Comparison of ENCODE assay signal across 18 cellular contexts in the genomic region with DNA sequence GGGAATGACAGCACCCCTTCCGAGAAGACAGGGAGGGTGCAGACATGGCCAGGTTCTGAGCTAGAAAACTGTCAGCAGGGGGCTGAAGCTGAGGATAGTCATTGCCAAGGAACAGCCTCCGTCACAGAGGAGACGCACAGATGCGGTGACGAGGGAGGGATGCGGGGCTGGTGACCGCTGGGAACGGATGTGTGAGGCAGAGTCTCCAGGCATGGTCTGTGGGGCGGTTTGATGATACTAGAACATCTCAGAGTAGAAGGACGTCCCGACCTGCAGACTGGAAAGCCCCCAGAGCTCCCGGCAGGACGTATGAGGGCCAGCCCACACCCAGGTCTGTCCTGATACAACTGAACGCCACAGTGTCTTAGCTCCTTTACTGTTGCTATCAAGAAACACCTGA. TPM values are rescaled to one million over a fixed set of nuclear protein-coding genes. Genes with fewer than 3 reads are reported as not detected.
A peak's percentile ranks its signal among the peaks of the same experiment; 100 is the strongest.
DNase-seq lines count a peak whose midpoint lies in the region; ATAC-seq, FAIRE-seq and TF ChIP-seq lines count a peak whose summit lies in the region.
"Had no signal": no experiment of that assay in that cellular context is flagged by ENCODE, and none has a peak within 500 bp of the region (broad histone marks: within the 10 kb centered on the region; RNA-seq: fewer than 3 reads in every experiment).

No MANE protein-coding gene starts in this region.

- H3K27me3 ChIP-seq in BLaER1 (no peaks in the 10 kb centered on the region), HCT116 (ENCODE audit: insufficient read depth, low read length) (no peaks in the 10 kb centered on the region), K562 (ENCODE audit: control insufficient read depth in 2 of 2, insufficient read depth in 2 of 2, low read length in 2 of 2) (no peaks in the 10 kb centered on the region)

- peaks cover 48% of the 10 kb centered on the region for H3K36me3 Mint-ChIP-seq in nephron progenitor cell (ENCODE audit: low read depth)

- H3K4me1 Mint-ChIP-seq in nephron progenitor cell = peaks cover 76% of the 10 kb centered on the region

- no peak for FAIRE-seq in K562 (lab: Jason Lieb, UNC)
- FAIRE-seq: A549, GM12891 had no signal

- peaks cover 51% of the 10 kb centered on the region for H3K4me1 ChIP-seq in BLaER1
- H3K4me1 ChIP-seq in HCT116 (ENCODE audit: control insufficient read depth in 1 of 2, insufficient read depth in 2 of 2, low read length in 2 of 2) = peaks cover 10 to 39% of the 10 kb centered on the region in 2 experiments
- peaks cover 25 to 59% of the 10 kb centered on the region in 2 experiments for H3K4me1 ChIP-seq in K562 (replicated peaks in 1 of 2; ENCODE audit: control insufficient read depth in 2 of 2, insufficient read depth in 2 of 2, low read length in 2 of 2)

- BruUV-seq in HCT116 (replicated peaks; lab: Mats Ljungman, UMichigan) = TSS peak; percentile 53
- TSS peak; percentile 49 for BruUV-seq in K562 (replicated peaks; lab: Mats Ljungman, UMichigan)

- H3K27me3 Mint-ChIP-seq in nephron progenitor cell (ENCODE audit: low read depth, poor library complexity) = no peaks in the 10 kb centered on the region

- ATAC-seq in HCT116 (no peak), K562 (no peak), GM18511 (IDR thresholded peaks at IDR 0.05; ENCODE audit: unreplicated experiment) (no peak), HG03378 (IDR thresholded peaks at IDR 0.05; ENCODE audit: unreplicated experiment) (no peak)
- ATAC-seq: A549 had no signal

- H2AFZ ChIP-seq in HCT116 (ENCODE audit: low read depth, low read length, poor library complexity, severe bottlenecking) = no peak overlapping the region
- H2AFZ ChIP-seq in K562 (ENCODE audit: low read depth, low read length) = no peak overlapping the region
- H2AFZ ChIP-seq: PC-9 had no signal

- TF ChIP-seq POLR2A in HCT116 (IDR thresholded peaks at IDR 0.05; ENCODE audit: borderline replicate concordance, extremely low read depth, insufficient read depth, insufficient read length) (no peak), K562 (conservative IDR thresholded peaks at IDR 0.05) (no peak)

- H3K36me3 ChIP-seq in BLaER1 (peaks cover 20% of the 10 kb centered on the region), HCT116 (ENCODE audit: control insufficient read depth in 1 of 2, insufficient read depth in 2 of 2, low read length in 2 of 2) (peaks cover 11 to 17% of the 10 kb centered on the region in 2 experiments), K562 (ENCODE audit: control insufficient read depth, insufficient read depth, low read length) (peaks cover 22% of the 10 kb centered on the region)

- no peaks in the 10 kb centered on the region for H3K9me3 ChIP-seq in BLaER1
- no peaks in the 10 kb centered on the region for H3K9me3 ChIP-seq in HCT116 (ENCODE audit: control insufficient read depth in 1 of 2, insufficient read depth in 1 of 2, low read depth in 1 of 2, low read length in 2 of 2)
- no peaks in the 10 kb centered on the region for H3K9me3 ChIP-seq in K562 (replicated peaks; ENCODE audit: control insufficient read depth, insufficient read depth, low read depth, low read length)
- H3K9me3 ChIP-seq: A549, SK-N-SH had no signal

- peaks cover 28% of the 10 kb centered on the region for H3K79me2 ChIP-seq in HCT116 (ENCODE audit: insufficient read depth, low read length)
- H3K79me2 ChIP-seq in K562 (ENCODE audit: control insufficient read depth, insufficient read depth, low read length) = peaks cover 32% of the 10 kb centered on the region

- H3K4me3 Mint-ChIP-seq in nephron progenitor cell = no peak overlapping the region

- CTCF ChIA-PET in HCT116 (lab: Charles Lee) = no interaction called here
- CTCF ChIA-PET in K562 (lab: Yijun Ruan, JAX; ENCODE audit: low intra/inter-chr PET ratio) = no interaction called here

- H3K27ac Mint-ChIP-seq in nephron progenitor cell = peak overlapping the region; percentile 29

- TF ChIP-seq CTCF in HCT116 (IDR thresholded peaks at IDR 0.05 in 2 of 3, conservative IDR thresholded peaks at IDR 0.05 in 1 of 3; ENCODE audit: borderline replicate concordance in 1 of 3, insufficient read depth in 1 of 3, low read depth in 2 of 3, low read length in 2 of 3) (no peak), K562 (IDR thresholded peaks at IDR 0.05 in 2 of 3, conservative IDR thresholded peaks at IDR 0.05 in 1 of 3; ENCODE audit: insufficient read depth in 2 of 3, low read depth in 1 of 3, low read length in 3 of 3) (no peak), nephron progenitor cell (IDR thresholded peaks at IDR 0.05) (no peak)

- POLR2A ChIA-PET in HCT116 (lab: Charles Lee) (interaction anchor here (1.3 to 2.4 kb wide), 3 partner anchors 10 to 17 kb away, joined by 3 to 11 read pairs (median 3); no protein-coding TSS in a partner anchor), K562 (lab: Yijun Ruan, JAX) (interaction anchor here (0.6 to 5.6 kb wide), 4 partner anchors 9 to 67 kb away, joined by 3 to 37 read pairs (median 4); no protein-coding TSS in a partner anchor)

- H3K9me1 ChIP-seq in K562 (ENCODE audit: control insufficient read depth, insufficient read depth, low read length) = peaks cover 10% of the 10 kb centered on the region

- TF ChIP-seq RAD21 in HCT116 (IDR thresholded peaks at IDR 0.05; ENCODE audit: low read depth) (no peak), K562 (CRISPR knock-in tag; conservative IDR thresholded peaks at IDR 0.05 in 1 of 2, IDR thresholded peaks at IDR 0.05 in 1 of 2) (no peak)

- H3K9me2 ChIP-seq in HCT116 (ENCODE audit: insufficient read depth) = no peaks in the 10 kb centered on the region
- H3K9me2 ChIP-seq: SK-N-SH had no signal

- H3K9ac ChIP-seq in BLaER1 (0 out of 2 replicates have a peak overlapping the region, but pooled peaks have one; percentile 91), HCT116 (ENCODE audit: low read length) (no peak overlapping the region), K562 (ENCODE audit: insufficient read depth in 1 of 2, low read depth in 2 of 2, low read length in 2 of 2) (peak overlapping the region in 1 of 2 experiments; percentile 97; a peak in 2 of 4 replicates)
- H3K9ac ChIP-seq: SK-N-SH had no signal

- H3K27ac ChIP-seq in BLaER1 = no peak overlapping the region
- H3K27ac ChIP-seq in HCT116 (ENCODE audit: low read depth, low read length) = no peak overlapping the region
- H3K27ac ChIP-seq in K562 (ENCODE audit: extremely low read depth, low read depth, low read length) = no peak overlapping the region
- H3K27ac ChIP-seq: PC-9 had no signal

- no peak for DNase-seq in HCT116 (ENCODE audit: low read depth, low spot score)
- DNase-seq in K562 (ENCODE audit: extremely low read depth in 1 of 4, low spot score in 3 of 4) = no peak
- DNase-seq in nephron progenitor cell = no peak
- no peak for DNase-seq in GM03348 (ENCODE audit: low spot score)
- no peak for DNase-seq in AG20443 (ENCODE audit: low spot score)
- DNase-seq: KG1, NCI-H1436, NCI-H2029, NCI-H510A treated with DMSO at 0.1 percent for 48 hours, NCI-H82, PC-9, SK-N-SH, T-helper 1 cell had no signal

- in situ Hi-C loops in K562 (cut with MboI) = no loop called here

- 84% methylated on average over 14 of the region's 14 CpGs for WGBS in K562 (ENCODE audit: insufficient coverage, low coverage, missing lambda C conversion rate)

- no peak overlapping the region for H3K4me2 ChIP-seq in BLaER1
- H3K4me2 ChIP-seq in HCT116 (ENCODE audit: low read length) = no peak overlapping the region
- peak overlapping the region; percentile 11; the same call in 1 of the 2 replicates for H3K4me2 ChIP-seq in K562 (ENCODE audit: insufficient read depth, low read length)
- H3K4me2 ChIP-seq: SK-N-SH had no signal

- H3K4me3 ChIP-seq in BLaER1 = no peak overlapping the region
- no peak overlapping the region for H3K4me3 ChIP-seq in HCT116 (replicated peaks in 1 of 2; ENCODE audit: low read depth in 1 of 2, low read length in 2 of 2)
- no peak overlapping the region for H3K4me3 ChIP-seq in K562
- H3K4me3 ChIP-seq: A549, PC-9 had no signal

- peaks cover 7% of the 10 kb centered on the region for H3K9me3 Mint-ChIP-seq in nephron progenitor cell

- intact Hi-C loops in HCT116 (cut with micrococcal nuclease) (no loop called here), K562 (cut with micrococcal nuclease) (no loop called here)

- peaks cover 24% of the 10 kb centered on the region for H4K20me1 ChIP-seq in BLaER1
- H4K20me1 ChIP-seq in HCT116 (ENCODE audit: insufficient read depth) = peaks cover 13% of the 10 kb centered on the region; the same call in 1 of the 2 replicates
- H4K20me1 ChIP-seq in K562 (replicated peaks; ENCODE audit: control insufficient read depth, insufficient read depth, low read length) = peaks cover 20% of the 10 kb centered on the region

- no peak for TF ChIP-seq EP300 in K562 (IDR thresholded peaks at IDR 0.05; ENCODE audit: low read length)

- RAD21 ChIA-PET in HCT116 (lab: Charles Lee; ENCODE audit: low non-redundant PET in 1 of 2, low total read pairs in 2 of 2, uncharacterized antibody in 2 of 2, unreplicated experiment in 2 of 2) = no interaction called here

RNA-seq across cellular contexts. Expression of a gene that starts 1.8 kb away (rescaled TPM):
- total RNA-seq in HCT116 (2021; ENCODE audit: unreplicated experiment) (176 TPM), K562 (2014; rRNA removed) (26.1 and 39.0 TPM in 2 replicates), K562 (2014; rRNA removed; fragmentation: Illumina TruSeq; extraction: Trizol) (35.9 and 41.3 TPM in 2 replicates), K562 (2015; rRNA removed; fragmentation: Illumina TruSeq; extraction: Trizol) (35.7 and 36.6 TPM in 2 replicates), K562 (2021) (95.3 and 114 TPM in 2 replicates)
- 184 and 197 TPM in 2 replicates for polyA plus RNA-seq in HCT116 (2012)
- total RNA-seq in K562 (2011; cell fraction: chromatin; rRNA removed; ENCODE audit: low replicate concordance) = 268 and 441 TPM in 2 replicates
- total RNA-seq in K562 (2011; cell fraction: nucleolus; rRNA removed) = 196 and 213 TPM in 2 replicates
- 179 and 187 TPM in 2 replicates for total RNA-seq in K562 (2011; cell fraction: nucleoplasm; rRNA removed)
- polyA plus RNA-seq in K562 (2011; rRNA removed) (82.8 and 96.8 TPM in 2 replicates), K562 (2014; fragmentation: Illumina TruSeq; extraction: Trizol) (123 and 133 TPM in 2 replicates), K562 (2014; fragmentation: Nextera tagmentation; extraction: Ambion mirVana) (1 to 10 TPM; 6.5 to 7.4 TPM), K562 (2014; rRNA removed) (81.0 and 90.3 TPM in 2 replicates)
- 51.5 and 60.4 TPM in 2 replicates for polyA plus RNA-seq in K562 (2011; cell fraction: cytosol; rRNA removed)
- polyA plus RNA-seq in K562 (2011; cell fraction: nucleus; rRNA removed) = 306 and 488 TPM in 2 replicates
- polyA plus RNA-seq in K562 (2012) = 102 and 106 TPM in 2 replicates
- 56.2 and 74.7 TPM in 2 replicates for polyA minus RNA-seq in K562 (2011; rRNA and poly(A)+ RNA removed)
- polyA minus RNA-seq in K562 (2011; cell fraction: cytosol; rRNA and poly(A)+ RNA removed) = 45.7 and 51.3 TPM in 2 replicates
- polyA minus RNA-seq in K562 (2011; cell fraction: nucleus; rRNA and poly(A)+ RNA removed) = 71.1 and 74.9 TPM in 2 replicates

RNA-seq across cellular contexts. Expression of a gene that starts 42.1 kb away (rescaled TPM):
- total RNA-seq in HCT116 (2021; ENCODE audit: unreplicated experiment) (0.61 TPM), K562 (2014; rRNA removed) (not detected in 2 replicates), K562 (2014; rRNA removed; fragmentation: Illumina TruSeq; extraction: Trizol) (not detected in 2 replicates), K562 (2015; rRNA removed; fragmentation: Illumina TruSeq; extraction: Trizol) (not detected in 2 replicates), K562 (2021) (0.18 and 0.35 TPM in 2 replicates)
- 0.08 and 0.39 TPM in 2 replicates for polyA plus RNA-seq in HCT116 (2012)
- total RNA-seq in K562 (2011; cell fraction: chromatin; rRNA removed; ENCODE audit: low replicate concordance) = 0.44 TPM in 1 of 2 replicates, not detected in the other
- 0.66 and 0.83 TPM in 2 replicates for total RNA-seq in K562 (2011; cell fraction: nucleolus; rRNA removed)
- 0.69 TPM in 1 of 2 replicates, not detected in the other for total RNA-seq in K562 (2011; cell fraction: nucleoplasm; rRNA removed)
- polyA plus RNA-seq in K562 (2011; rRNA removed) (0.21 and 0.85 TPM in 2 replicates), K562 (2014; fragmentation: Illumina TruSeq; extraction: Trizol) (not detected in 2 replicates), K562 (2014; fragmentation: Nextera tagmentation; extraction: Ambion mirVana) (not detected), K562 (2014; rRNA removed) (not detected in 2 replicates)
- polyA plus RNA-seq in K562 (2011; cell fraction: cytosol; rRNA removed) = 0.34 and 1.3 TPM in 2 replicates
- 0.88 and 1.2 TPM in 2 replicates for polyA plus RNA-seq in K562 (2011; cell fraction: nucleus; rRNA removed)
- polyA plus RNA-seq in K562 (2012) = 0.16 and 0.19 TPM in 2 replicates
- not detected in 2 replicates for polyA minus RNA-seq in K562 (2011; rRNA and poly(A)+ RNA removed)
- polyA minus RNA-seq in K562 (2011; cell fraction: cytosol; rRNA and poly(A)+ RNA removed) = 1.0 TPM in 1 of 2 replicates, not detected in the other
- 0.27 TPM in 1 of 2 replicates, not detected in the other for polyA minus RNA-seq in K562 (2011; cell fraction: nucleus; rRNA and poly(A)+ RNA removed)
- polyA plus RNA-seq: A549 had no signal

RNA-seq across cellular contexts. Expression of a gene that starts 46.5 kb away (rescaled TPM):
- total RNA-seq in HCT116 (2021; ENCODE audit: unreplicated experiment) = 445 TPM
- 422 and 492 TPM in 2 replicates for polyA plus RNA-seq in HCT116 (2012)
- total RNA-seq in K562 (2011; cell fraction: chromatin; rRNA removed; ENCODE audit: low replicate concordance) = 2.9 and 6.6 TPM in 2 replicates
- total RNA-seq in K562 (2011; cell fraction: nucleolus; rRNA removed) = 10.0 and 10.5 TPM in 2 replicates
- total RNA-seq in K562 (2011; cell fraction: nucleoplasm; rRNA removed) = 4.4 and 5.7 TPM in 2 replicates
- total RNA-seq in K562 (2014; rRNA removed) = 1.8 and 2.5 TPM in 2 replicates
- 0.11 and 0.13 TPM in 2 replicates for total RNA-seq in K562 (2014; rRNA removed; fragmentation: Illumina TruSeq; extraction: Trizol)
- total RNA-seq in K562 (2015; rRNA removed; fragmentation: Illumina TruSeq; extraction: Trizol) = 1.0 and 1.2 TPM in 2 replicates
- 2.9 and 5.4 TPM in 2 replicates for total RNA-seq in K562 (2021)
- polyA plus RNA-seq in K562 (2011; rRNA removed) = 3.7 and 8.3 TPM in 2 replicates
- 9.7 and 12.8 TPM in 2 replicates for polyA plus RNA-seq in K562 (2011; cell fraction: cytosol; rRNA removed)
- 9.1 and 10.2 TPM in 2 replicates for polyA plus RNA-seq in K562 (2011; cell fraction: nucleus; rRNA removed)
- 4.9 and 9.3 TPM in 2 replicates for polyA plus RNA-seq in K562 (2012)
- 0.58 and 0.78 TPM in 2 replicates for polyA plus RNA-seq in K562 (2014; fragmentation: Illumina TruSeq; extraction: Trizol)
- polyA plus RNA-seq in K562 (2014; fragmentation: Nextera tagmentation; extraction: Ambion mirVana) = not detected
- polyA plus RNA-seq in K562 (2014; rRNA removed) = 0.81 and 1.9 TPM in 2 replicates
- 2.9 and 3.7 TPM in 2 replicates for polyA minus RNA-seq in K562 (2011; rRNA and poly(A)+ RNA removed)
- 7.0 and 15.5 TPM in 2 replicates for polyA minus RNA-seq in K562 (2011; cell fraction: cytosol; rRNA and poly(A)+ RNA removed)
- polyA minus RNA-seq in K562 (2011; cell fraction: nucleus; rRNA and poly(A)+ RNA removed) = 4.8 and 6.9 TPM in 2 replicates

RNA-seq across cellular contexts. Expression of a gene that starts 58.2 kb away (rescaled TPM):
- total RNA-seq in HCT116 (2021; ENCODE audit: unreplicated experiment) (6.8 TPM), K562 (2014; rRNA removed) (0.18 TPM in 1 of 2 replicates, not detected in the other), K562 (2014; rRNA removed; fragmentation: Illumina TruSeq; extraction: Trizol) (not detected in 2 replicates), K562 (2015; rRNA removed; fragmentation: Illumina TruSeq; extraction: Trizol) (not detected in 2 replicates), K562 (2021) (0.11 TPM in 1 of 2 replicates, not detected in the other)
- polyA plus RNA-seq in HCT116 (2012) = 6.8 and 8.8 TPM in 2 replicates
- total RNA-seq in K562 (2011; cell fraction: chromatin; rRNA removed; ENCODE audit: low replicate concordance) = 0.86 TPM in 1 of 2 replicates, not detected in the other
- 0.53 and 0.83 TPM in 2 replicates for total RNA-seq in K562 (2011; cell fraction: nucleolus; rRNA removed)
- total RNA-seq in K562 (2011; cell fraction: nucleoplasm; rRNA removed) = 0.99 TPM in 1 of 2 replicates, not detected in the other
- polyA plus RNA-seq in K562 (2011; rRNA removed) (0.19 and 0.46 TPM in 2 replicates), K562 (2014; fragmentation: Illumina TruSeq; extraction: Trizol) (0.15 TPM in 1 of 2 replicates, not detected in the other), K562 (2014; fragmentation: Nextera tagmentation; extraction: Ambion mirVana) (not detected), K562 (2014; rRNA removed) (not detected in 2 replicates)
- polyA plus RNA-seq in K562 (2011; cell fraction: cytosol; rRNA removed) = 0.35 and 1.1 TPM in 2 replicates
- 0.31 and 0.47 TPM in 2 replicates for polyA plus RNA-seq in K562 (2011; cell fraction: nucleus; rRNA removed)
- polyA plus RNA-seq in K562 (2012) = 0.36 and 0.57 TPM in 2 replicates
- 0.18 and 0.33 TPM in 2 replicates for polyA minus RNA-seq in K562 (2011; rRNA and poly(A)+ RNA removed)
- polyA minus RNA-seq in K562 (2011; cell fraction: cytosol; rRNA and poly(A)+ RNA removed) = not detected in 2 replicates
- polyA minus RNA-seq in K562 (2011; cell fraction: nucleus; rRNA and poly(A)+ RNA removed) = 0.94 TPM in 1 of 2 replicates, not detected in the other

Comparison
In these comparisons a context has a peak if more than half of its experiments do, and no peak if none do; other contexts are left out.
1. RNA of a gene that starts 46.5 kb away (total RNA-seq): 445 TPM in HCT116 (single experiment); 0.11 to 10.5 TPM in K562; every median in the first group is over 10 times any median in the second.